8 cellular contexts compared by ENCODE assay signal in genomic region chr11:93234602-93235207, GRCh38. TPM values are rescaled to one million over a fixed set of nuclear protein-coding genes. Genes with fewer than 3 reads are reported as not detected.
DNase-seq lines count a peak whose midpoint lies in the region; FAIRE-seq and TF ChIP-seq lines count a peak whose summit lies in the region.

No MANE protein-coding gene starts in this region.

- TF ChIP-seq CTCF in GM06990 (IDR thresholded peaks at IDR 0.05; ENCODE audit: insufficient read depth, low read length, poor library complexity, severe bottlenecking) (peak; percentile 94), Loucy (conservative IDR thresholded peaks at IDR 0.05; ENCODE audit: low read length) (peak; percentile 94), osteoblast (IDR thresholded peaks at IDR 0.05; ENCODE audit: extremely low read depth, low read depth, low read length) (peak; percentile 94), tibial artery (IDR thresholded peaks at IDR 0.05) (peak; percentile 92 to 96)

- H3K27ac ChIP-seq in osteoblast (ENCODE audit: low read depth, low read length): no peak overlapping the region
- no peak overlapping the region for H3K27ac ChIP-seq in tibial artery

- H3F3A ChIP-seq in Loucy (ENCODE audit: low read depth): no peaks in the 10 kb centered on the region

- H3K4me1 ChIP-seq in Loucy (ENCODE audit: insufficient read depth, low read length, poor library complexity, severe bottlenecking) (no peaks in the 10 kb centered on the region), osteoblast (ENCODE audit: insufficient read depth, low read length) (no peaks in the 10 kb centered on the region), tibial artery (no peaks in the 10 kb centered on the region)

- no peaks in the 10 kb centered on the region for H3K9me2 ChIP-seq in Loucy (replicated peaks; ENCODE audit: low read depth, low read length)

- intact Hi-C loops in tibial artery (cut with DNase I; ENCODE audit: low total_unique reads): loop anchor here (2.0 kb wide), 2 partner anchors 308 to 418 kb away; partner anchors contain the start of gene SMCO4

- H3K9ac ChIP-seq in Loucy (ENCODE audit: low read depth, low read length, poor library complexity, severe bottlenecking): no peak overlapping the region

- no peaks in the 10 kb centered on the region; the same call in 1 of the 2 replicates for H3K27me3 ChIP-seq in GM06990 (replicated peaks; ENCODE audit: control insufficient read depth, insufficient read depth, low read length)
- no peaks in the 10 kb centered on the region for H3K27me3 ChIP-seq in Loucy (ENCODE audit: insufficient read depth, low read length, poor library complexity, severe bottlenecking)
- peaks cover 18% of the 10 kb centered on the region for H3K27me3 ChIP-seq in osteoblast (ENCODE audit: insufficient read depth, low read length)
- peaks cover 0 to 16% of the 10 kb centered on the region in 2 donors for H3K27me3 ChIP-seq in tibial artery

- H4K20me1 ChIP-seq in Loucy (ENCODE audit: insufficient read depth, low read length, poor library complexity, severe bottlenecking): no peaks in the 10 kb centered on the region
- no peaks in the 10 kb centered on the region for H4K20me1 ChIP-seq in osteoblast (ENCODE audit: insufficient read depth, low read length)

- H3K4me2 ChIP-seq in Loucy (ENCODE audit: low read depth, low read length, poor library complexity, severe bottlenecking) (no peak overlapping the region), osteoblast (ENCODE audit: insufficient read depth, low read length) (no peak overlapping the region)

- no peak overlapping the region for H3K4me3 ChIP-seq in GM06990 (replicated peaks; ENCODE audit: low read depth, low read length)
- no peak overlapping the region for H3K4me3 ChIP-seq in Loucy (ENCODE audit: low read length, poor library complexity, severe bottlenecking)
- H3K4me3 ChIP-seq in osteoblast (ENCODE audit: insufficient read depth, low read length): no peak overlapping the region
- no peak overlapping the region for H3K4me3 ChIP-seq in tibial artery

- H3K79me2 ChIP-seq in Loucy (ENCODE audit: insufficient read depth, low read length) (no peaks in the 10 kb centered on the region), osteoblast (ENCODE audit: insufficient read depth, low read length) (no peaks in the 10 kb centered on the region)

- H2AFZ ChIP-seq in Loucy (ENCODE audit: low read length) (peak overlapping the region; percentile 86), osteoblast (ENCODE audit: low read length) (no peak overlapping the region)

- H3K9me3 ChIP-seq in Loucy (ENCODE audit: insufficient read depth, low read depth, low read length): no peaks in the 10 kb centered on the region
- H3K9me3 ChIP-seq in osteoblast (ENCODE audit: low read depth, low read length): no peaks in the 10 kb centered on the region
- no peaks in the 10 kb centered on the region for H3K9me3 ChIP-seq in tibial artery

- no peak for FAIRE-seq in frontal cortex (lab: Jason Lieb, UNC)

- H3K36me3 ChIP-seq in GM06990 (ENCODE audit: control insufficient read depth, insufficient read depth, low read length): no peaks in the 10 kb centered on the region
- no peaks in the 10 kb centered on the region for H3K36me3 ChIP-seq in Loucy (ENCODE audit: insufficient read depth, low read length)
- H3K36me3 ChIP-seq in osteoblast (ENCODE audit: insufficient read depth, low read length): no peaks in the 10 kb centered on the region
- no peaks in the 10 kb centered on the region for H3K36me3 ChIP-seq in tibial artery

- peak; percentile 18 for DNase-seq in GM06990 (ENCODE audit: extremely low read depth, insufficient read length)
- DNase-seq in HCEC 1CT: peak; percentile 55
- peak; percentile 84 for DNase-seq in RKO (ENCODE audit: low spot score)
- peak; percentile 36 for DNase-seq in activated T-helper 9 cell treated with anti-CD3 and anti-CD28 coated beads, Interleukin-2, amount 50 U/mL, for 16 hours (ENCODE audit: low read depth)
- peak; percentile 35 to 61 for DNase-seq in frontal cortex (ENCODE audit: low spot score in 2 of 2)
- peak; percentile 89 for DNase-seq in osteoblast (ENCODE audit: insufficient read length, low spot score, missing footprints)
- peak; percentile 81 to 82 for DNase-seq in tibial artery

RNA-seq across cellular contexts. Expression of gene SLC36A4, which starts 36.9 kb away (rescaled TPM):
- total RNA-seq in frontal cortex (26.5 TPM), osteoblast (18.1 and 26.5 TPM in 2 replicates)

Comparison
In these comparisons a context has a peak if more than half of its experiments do, and no peak if none do; other contexts are left out.
1. DNase-seq: peak in every context shown above with its lines; median percentile 89 in osteoblast; 84 in RKO; 82 in tibial artery; 55 in HCEC 1CT; 48 in frontal cortex; 36 in activated T-helper 9 cell treated with anti-CD3 and anti-CD28 coated beads, Interleukin-2, amount 50 U/mL, for 16 hours; 18 in GM06990.